1 cellular context compared by ENCODE assay signal in genomic region chr12:56007148-56007891, GRCh38.
TF ChIP-seq lines count a peak whose summit lies in the region.

No MANE protein-coding gene starts in this region.

TF ChIP-seq in K562, 482 proteins besides CTCF, POLR2A, EP300 and RAD21 (continued from another document and continues in another):
- TF ChIP-seq ZBTB33 (CRISPR knock-in tag; IDR thresholded peaks at IDR 0.05) (peak; percentile 40; the same call in 1 of the 2 replicates), HINFP (tag; conservative IDR thresholded peaks at IDR 0.05; ENCODE audit: low read depth) (no peak), NONO (IDR thresholded peaks at IDR 0.05; ENCODE audit: low read depth in 2 of 2, low read length in 1 of 2) (peak in 1 of 2 experiments; percentile 29; a peak in 1 of 4 replicates), FOXA3 (CRISPR knock-in tag; conservative IDR thresholded peaks at IDR 0.05 in 1 of 2, IDR thresholded peaks at IDR 0.05 in 1 of 2) (no peak), SRSF3 (IDR thresholded peaks at IDR 0.05; ENCODE audit: insufficient read depth, low read length) (no peak), MNT (conservative IDR thresholded peaks at IDR 0.05) (peak; percentile 52 to 65), ZNF134 (CRISPR knock-in tag; conservative IDR thresholded peaks at IDR 0.05) (peak; percentile 59), CREBBP (IDR thresholded peaks at IDR 0.05; ENCODE audit: low read depth, low read length) (no peak), ZBTB26 (CRISPR knock-in tag; IDR thresholded peaks at IDR 0.05) (no peak), ERF (CRISPR knock-in tag; IDR thresholded peaks at IDR 0.05) (0 out of 2 replicates have a peak, but pooled peaks have one; percentile 71), POLR2B (IDR thresholded peaks at IDR 0.05; ENCODE audit: low read depth, partially characterized antibody) (peak; percentile 77), MYC (IDR thresholded peaks at IDR 0.05; ENCODE audit: low read depth, low read length) (peak; percentile 57; the same call in 1 of the 2 replicates), MYC (CRISPR knock-in tag; IDR thresholded peaks at IDR 0.05; ENCODE audit: borderline replicate concordance, low read depth) (no peak), NELFE (IDR thresholded peaks at IDR 0.05; ENCODE audit: insufficient read depth, insufficient read length) (no peak), DACH1 (IDR thresholded peaks at IDR 0.05; ENCODE audit: partially characterized antibody) (no peak), CAMTA2 (CRISPR knock-in tag; conservative IDR thresholded peaks at IDR 0.05) (no peak), ELF1 (tag; IDR thresholded peaks at IDR 0.05) (peak; percentile 89), REST (CRISPR knock-in tag; IDR thresholded peaks at IDR 0.05; ENCODE audit: low read depth) (0 out of 2 replicates have a peak, but pooled peaks have one; percentile 50), PHF8 (IDR thresholded peaks at IDR 0.05; ENCODE audit: borderline replicate concordance, low read length) (peak; percentile 51; the same call in 1 of the 2 replicates), ETV5 (CRISPR knock-in tag; IDR thresholded peaks at IDR 0.05; ENCODE audit: low read depth) (peak; percentile 69), USF2 (CRISPR knock-in tag; IDR thresholded peaks at IDR 0.05) (no peak), ZKSCAN8 (CRISPR knock-in tag; IDR thresholded peaks at IDR 0.05) (no peak), KLF16 (IDR thresholded peaks at IDR 0.05) (no peak), ZNF197 (CRISPR knock-in tag; IDR thresholded peaks at IDR 0.05; ENCODE audit: low read depth) (no peak), LCOR (CRISPR knock-in tag; IDR thresholded peaks at IDR 0.05) (peak; percentile 89), ESRRA (IDR thresholded peaks at IDR 0.05; ENCODE audit: borderline replicate concordance, low read depth) (peak; percentile 47; the same call in 1 of the 2 replicates), SRF (CRISPR knock-in tag; IDR thresholded peaks at IDR 0.05) (0 out of 4 replicates have a peak, but pooled peaks of 1 of the 2 experiments have one; percentile 33), NFIX (CRISPR knock-in tag; IDR thresholded peaks at IDR 0.05; ENCODE audit: low read depth) (no peak), ZNF165 (CRISPR knock-in tag; IDR thresholded peaks at IDR 0.05; ENCODE audit: borderline replicate concordance) (no peak), ZNF561 (CRISPR knock-in tag; conservative IDR thresholded peaks at IDR 0.05) (no peak), NRF1 (conservative IDR thresholded peaks at IDR 0.05 in 1 of 2, IDR thresholded peaks at IDR 0.05 in 1 of 2) (0 out of 4 replicates have a peak, but pooled peaks have one; percentile 44 to 58), SAFB (IDR thresholded peaks at IDR 0.05; ENCODE audit: borderline replicate concordance, low read depth, low read length) (no peak), RFX7 (CRISPR knock-in tag; IDR thresholded peaks at IDR 0.05) (no peak), DIDO1 (tag; IDR thresholded peaks at IDR 0.05; ENCODE audit: low read depth) (0 out of 2 replicates have a peak, but pooled peaks have one; percentile 35), POLR2G (IDR thresholded peaks at IDR 0.05; ENCODE audit: low read depth, low read length) (peak; percentile 43; the same call in 1 of the 2 replicates), ZNF639 (CRISPR knock-in tag; conservative IDR thresholded peaks at IDR 0.05 in 1 of 2, IDR thresholded peaks at IDR 0.05 in 1 of 2) (peak in 1 of 2 experiments; percentile 60; a peak in 1 of 4 replicates), AFF1 (IDR thresholded peaks at IDR 0.05; ENCODE audit: low read depth in 1 of 2, partially characterized antibody in 2 of 2) (peak in 1 of 2 experiments; percentile 23), ATF7 (IDR thresholded peaks at IDR 0.05) (peak; percentile 59), ZNF717 (CRISPR knock-in tag; IDR thresholded peaks at IDR 0.05) (no peak), PHF21A (IDR thresholded peaks at IDR 0.05; ENCODE audit: borderline replicate concordance, low read depth) (peak; percentile 50; the same call in 1 of the 2 replicates), CEBPG (CRISPR knock-in tag; IDR thresholded peaks at IDR 0.05) (no peak), CEBPG (tag; conservative IDR thresholded peaks at IDR 0.05 in 1 of 2, IDR thresholded peaks at IDR 0.05 in 1 of 2) (no peak), SP1 (CRISPR knock-in tag; IDR thresholded peaks at IDR 0.05) (peak; percentile 64), PHF20 (IDR thresholded peaks at IDR 0.05; ENCODE audit: partially characterized antibody) (peak; percentile 36), DPF2 (IDR thresholded peaks at IDR 0.05) (no peak), PRPF4 (IDR thresholded peaks at IDR 0.05; ENCODE audit: insufficient read depth, low read depth, low read length, poor library complexity, severe bottlenecking) (no peak)
